1 cellular context compared by ENCODE assay signal in genomic region chr13:66323695-66324094, GRCh38.
TF ChIP-seq lines count a peak whose summit lies in the region.

No MANE protein-coding gene starts in this region.

TF ChIP-seq in H1, 55 proteins besides CTCF, POLR2A, EP300 and RAD21:
- TF ChIP-seq SUZ12 (IDR thresholded peaks at IDR 0.05; ENCODE audit: low read length) (no peak), USF2 (IDR thresholded peaks at IDR 0.05; ENCODE audit: low read length) (no peak), JUND (IDR thresholded peaks at IDR 0.05; ENCODE audit: low read length) (no peak), SAP30 (IDR thresholded peaks at IDR 0.05; ENCODE audit: insufficient read depth, insufficient replicate concordance, low read length) (no peak), CHD1 (IDR thresholded peaks at IDR 0.05; ENCODE audit: low read depth, low read length) (no peak), TEAD4 (IDR thresholded peaks at IDR 0.05; ENCODE audit: low read depth, low read length) (no peak), EZH2 (IDR thresholded peaks at IDR 0.05; ENCODE audit: low read depth, low read length, severe bottlenecking) (no peak), CREB1 (IDR thresholded peaks at IDR 0.05) (no peak), RXRA (IDR thresholded peaks at IDR 0.05; ENCODE audit: insufficient read depth, low read depth, low read length) (no peak), GTF2F1 (IDR thresholded peaks at IDR 0.05; ENCODE audit: borderline replicate concordance, low read depth, low read length) (no peak), KDM1A (IDR thresholded peaks at IDR 0.05; ENCODE audit: borderline replicate concordance, low read length) (no peak), SRF (IDR thresholded peaks at IDR 0.05; ENCODE audit: low read depth, low read length) (no peak)
TF ChIP-seq in H1: peak in this region for 0.
